Comparison of ENCODE assay signal across 23 cellular contexts in the genomic region with DNA sequence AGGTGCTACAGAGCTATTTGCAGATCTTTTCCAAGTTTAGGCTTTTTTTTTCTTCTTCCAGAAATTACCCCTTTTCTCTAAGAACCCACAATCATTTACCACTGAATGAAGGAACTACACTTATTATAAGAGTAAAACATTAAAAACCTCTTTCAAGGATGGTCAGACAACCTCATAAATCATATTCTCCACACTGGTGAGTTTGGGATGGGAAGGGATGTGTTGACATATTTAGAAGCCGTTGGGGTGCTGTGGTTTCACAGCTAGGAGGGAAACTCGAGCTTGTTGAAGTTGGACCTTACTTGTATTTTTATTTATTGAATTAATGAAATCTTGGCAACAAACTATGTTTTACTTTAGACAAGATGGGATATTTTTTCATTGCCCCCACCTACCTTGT.
"Had no signal": no experiment of that assay in that cellular context is flagged by ENCODE, and none has a peak within 500 bp of the region (broad histone marks: within the 10 kb centered on the region; RNA-seq: fewer than 3 reads in every experiment).

No MANE protein-coding gene starts in this region.

- H3K36me3 ChIP-seq: SJSA1 had no signal

- H3K4me3 ChIP-seq: SJSA1 had no signal

- H3K9me3 ChIP-seq: SJSA1, SK-N-SH had no signal

- H3K9ac ChIP-seq: SK-N-SH had no signal

- DNase-seq: KBM-7, NCI-H1092, NCI-H1105 treated with DMSO at 0.1 percent for 48 hours, NCI-H1417 treated with DMSO at 0.1 percent for 48 hours, NCI-H1694, NCI-H187 treated with DMSO at 0.1 percent for 48 hours, NCI-H2029 treated with DMSO at 0.1 percent for 48 hours, NCI-H2171 treated with DMSO at 0.1 percent for 48 hours, NCI-H226, NCI-H446, NCI-H510A, NCI-H524 treated with DMSO at 0.1 percent for 48 hours, NCI-H69, NCI-H774, Right ventricle myocardium superior, RPMI8226, SIG-M5, SK-N-SH, SW 1271, T-cell had no signal

- H3K27ac Mint-ChIP-seq: IgD-negative memory B cell, T-cell had no signal

- H3K4me1 Mint-ChIP-seq: IgD-negative memory B cell, T-cell had no signal

- H3K27ac ChIP-seq: HL-60, SJSA1 had no signal

- H3K36me3 Mint-ChIP-seq: IgD-negative memory B cell, T-cell had no signal

- H3K4me3 Mint-ChIP-seq: IgD-negative memory B cell, T-cell had no signal
